ENCODE assay signal across 9 cellular contexts in genomic region chr7:57443567-57443966, GRCh38. TPM values are rescaled to one million over a fixed set of nuclear protein-coding genes. Genes with fewer than 3 reads are reported as not detected.
"Had no signal": no experiment of that assay in that cellular context is flagged by ENCODE, and none has a peak within 500 bp of the region (broad histone marks: within the 10 kb centered on the region; RNA-seq: fewer than 3 reads in every experiment).

No MANE protein-coding gene starts in this region.

- DNase-seq: KBM-7, KG1 had no signal

- FAIRE-seq: HTR-8/SVneo, K562 had no signal

- H3K27ac ChIP-seq: HL-60, KMS-11 had no signal

- H3K9ac ChIP-seq: KMS-11 had no signal

- H3K4me3 ChIP-seq: K562 had no signal

- ATAC-seq: K562 had no signal

- H3K4me2 ChIP-seq: KMS-11 had no signal

RNA-seq across cellular contexts. Expression of gene ZNF716, which starts 6.4 kb away (rescaled TPM):
- total RNA-seq: HT-29, HT1080, K562 had no signal
- polyA plus RNA-seq: IgD-negative memory B cell, K562 had no signal
